ENCODE assay signal across 15 cellular contexts in genomic region chr3:23629181-23629893, GRCh38.
DNase-seq lines count a peak whose midpoint lies in the region; ATAC-seq, FAIRE-seq and TF ChIP-seq lines count a peak whose summit lies in the region.
"Had no signal": no experiment of that assay in that cellular context is flagged by ENCODE, and none has a peak within 500 bp of the region (broad histone marks: within the 10 kb centered on the region; RNA-seq: fewer than 3 reads in every experiment).

No MANE protein-coding gene starts in this region.

- H3K27me3 Mint-ChIP-seq in HFFc6 (ENCODE audit: insufficient read depth), result peaks cover 2% of the 10 kb centered on the region; the same call in 1 of the 2 replicates
- H3K27me3 Mint-ChIP-seq in activated CD4-positive, alpha-beta T cell treated with anti-CD3 and anti-CD28 coated beads, Interleukin-2, amount 10 ng/mL, durations not matched to agents 7 days and 5 days, result no peaks in the 10 kb centered on the region

- POLR2A ChIA-PET in activated CD4-positive, alpha-beta T cell treated with anti-CD3 and anti-CD28 coated beads, Interleukin-2, amount 10 ng/mL, durations not matched to agents 7 days and 5 days (lab: Charles Lee), result no interaction called here

- CTCF ChIA-PET in activated CD4-positive, alpha-beta T cell treated with anti-CD3 and anti-CD28 coated beads, Interleukin-2, amount 10 ng/mL, durations not matched to agents 7 days and 5 days (lab: Charles Lee), result no interaction called here

- H3K9me3 ChIP-seq in pancreas, result no peaks in the 10 kb centered on the region

- H3K27me3 ChIP-seq in bronchial epithelial cell (ENCODE audit: control insufficient read depth, insufficient read depth, low read length) (no peaks in the 10 kb centered on the region), pancreas (no peaks in the 10 kb centered on the region)
- H3K27me3 ChIP-seq: Peyer's patch had no signal

- peaks cover 5% of the 10 kb centered on the region; the same call in 1 of the 2 replicates for H3K36me3 Mint-ChIP-seq in HFFc6 (ENCODE audit: low read depth)
- H3K36me3 Mint-ChIP-seq in activated CD4-positive, alpha-beta T cell treated with anti-CD3 and anti-CD28 coated beads, Interleukin-2, amount 10 ng/mL, durations not matched to agents 7 days and 5 days (ENCODE audit: low read depth), result no peaks in the 10 kb centered on the region

- peaks cover 12% of the 10 kb centered on the region for H3K4me1 Mint-ChIP-seq in HFFc6 (ENCODE audit: low read depth)
- H3K4me1 Mint-ChIP-seq in activated CD4-positive, alpha-beta T cell treated with anti-CD3 and anti-CD28 coated beads, Interleukin-2, amount 10 ng/mL, durations not matched to agents 7 days and 5 days, result no peaks in the 10 kb centered on the region

- H3K4me3 ChIP-seq in bronchial epithelial cell (ENCODE audit: low read depth, low read length), result no peak overlapping the region
- H3K4me3 ChIP-seq in pancreas, result no peak overlapping the region
- H3K4me3 ChIP-seq: Peyer's patch had no signal

- TF ChIP-seq CTCF in HFFc6 (IDR thresholded peaks at IDR 0.05) (no peak), bronchial epithelial cell (IDR thresholded peaks at IDR 0.05; ENCODE audit: insufficient read depth, low read length, severe bottlenecking) (no peak), pancreas (IDR thresholded peaks at IDR 0.05) (no peak)

- H3K4me1 ChIP-seq in pancreas, result no peaks in the 10 kb centered on the region

- DNase-seq in HFFc6 (peak; percentile 24), NCI-H2227 (lab: John Stamatoyannopoulos, UW; ENCODE audit: unreplicated experiment) (peak; percentile 9), bronchial epithelial cell (ENCODE audit: low read depth) (peak; percentile 68), pancreas (peak in 3 of 6 donors; percentile 6 to 25 (median 21)), AG08396 (ENCODE audit: low spot score) (no peak)
- no peak for DNase-seq in activated CD4-positive, alpha-beta T cell treated with anti-CD3 and anti-CD28 coated beads, Interleukin-2, amount 10 ng/mL, durations not matched to agents 7 days and 5 days
- DNase-seq in activated CD8-positive, alpha-beta memory T cell treated with anti-CD3 and anti-CD28 coated beads, Interleukin-2, amount 50 U/mL, for 4 hours, result no peak
- DNase-seq: activated CD4-positive, CD25-positive, alpha-beta regulatory T cell; activated naive CD4-positive, alpha-beta T cell treated with Interleukin-2 at 50 U/mL for 16 hours; DND-41; Peyer's patch; stimulated activated CD4-positive, alpha-beta T cell treated with anti-CD3 and anti-CD28 coated beads, Interleukin-1b, Interleukin-23, amount 100 ng/mL, for 48 hours; stimulated activated naive CD8-positive, alpha-beta T cell treated with anti-CD3 and anti-CD28 coated beads, Interleukin-15, amount 100 ng/mL, for 72 hours had no signal

- no peak overlapping the region for H3K4me3 Mint-ChIP-seq in HFFc6
- no peak overlapping the region for H3K4me3 Mint-ChIP-seq in activated CD4-positive, alpha-beta T cell treated with anti-CD3 and anti-CD28 coated beads, Interleukin-2, amount 10 ng/mL, durations not matched to agents 7 days and 5 days
- H3K4me3 Mint-ChIP-seq: neural crest cell; stimulated activated naive CD8-positive, alpha-beta T cell treated with anti-CD3 and anti-CD28 coated beads, Interleukin-15, amount 100 ng/mL, for 72 hours had no signal

- peak; percentile 83 to 92 (median 90) for ATAC-seq in pancreas
- no peak for ATAC-seq in GM19463 (IDR thresholded peaks at IDR 0.05; ENCODE audit: unreplicated experiment)
- ATAC-seq: stimulated activated naive CD8-positive, alpha-beta T cell treated with anti-CD3 and anti-CD28 coated beads, Interleukin-15, amount 100 ng/mL, for 72 hours had no signal

- H3K9me3 Mint-ChIP-seq in HFFc6, result peaks cover 4% of the 10 kb centered on the region; the same call in 1 of the 2 replicates
- H3K9me3 Mint-ChIP-seq in activated CD4-positive, alpha-beta T cell treated with anti-CD3 and anti-CD28 coated beads, Interleukin-2, amount 10 ng/mL, durations not matched to agents 7 days and 5 days, result peaks cover 7% of the 10 kb centered on the region

- intact Hi-C loops in pancreas (cut with DNase I), result no loop called here

- no peak overlapping the region for H3K27ac Mint-ChIP-seq in HFFc6
- no peak overlapping the region for H3K27ac Mint-ChIP-seq in activated CD4-positive, alpha-beta T cell treated with anti-CD3 and anti-CD28 coated beads, Interleukin-2, amount 10 ng/mL, durations not matched to agents 7 days and 5 days
- H3K27ac Mint-ChIP-seq: stimulated activated naive CD8-positive, alpha-beta T cell treated with anti-CD3 and anti-CD28 coated beads, Interleukin-15, amount 100 ng/mL, for 72 hours had no signal

- no peak overlapping the region for H3K27ac ChIP-seq in pancreas
- H3K27ac ChIP-seq: Peyer's patch had no signal

- FAIRE-seq in bronchial epithelial cell (lab: Jason Lieb, UNC) (no peak), pancreas (lab: Jason Lieb, UNC) (no peak)

- 41 to 48% methylated on average over 5 of the region's 5 CpGs for WGBS in pancreas, 2 donors

- H3K36me3 ChIP-seq in bronchial epithelial cell (ENCODE audit: control insufficient read depth, insufficient read depth, low read length) (no peaks in the 10 kb centered on the region), pancreas (no peaks in the 10 kb centered on the region)
- H3K36me3 ChIP-seq: Peyer's patch had no signal

Comparison
In these comparisons a context has a peak if more than half of its experiments do, and no peak if none do; other contexts are left out.
1. DNase-seq: peak in HFFc6 (single experiment), NCI-H2227 (single experiment) and bronchial epithelial cell (single experiment); none in activated CD4-positive, alpha-beta T cell treated with anti-CD3 and anti-CD28 coated beads, Interleukin-2, amount 10 ng/mL, durations not matched to agents 7 days and 5 days (single experiment), activated CD8-positive, alpha-beta memory T cell treated with anti-CD3 and anti-CD28 coated beads, Interleukin-2, amount 50 U/mL, for 4 hours (single experiment) and AG08396 (single experiment).